Comparison of ENCODE assay signal across 21 cellular contexts in the genomic region with DNA sequence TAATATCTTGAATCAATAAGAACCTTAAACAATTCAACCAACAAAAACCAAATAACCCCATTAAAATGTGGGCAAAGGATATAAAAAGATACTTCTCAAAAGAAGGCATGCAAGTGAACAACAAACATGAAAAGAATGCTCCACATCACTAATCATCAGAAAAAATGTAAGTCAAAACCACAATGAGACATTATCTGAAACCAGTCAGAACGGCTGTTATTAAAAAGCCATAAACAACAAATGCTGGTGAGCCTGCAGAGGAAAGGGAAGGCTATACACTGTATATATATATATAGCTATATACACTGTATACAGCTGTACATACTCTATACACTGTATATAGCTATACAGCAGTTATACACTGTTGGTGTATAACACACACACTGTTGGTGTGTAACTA. TPM values are rescaled to one million over a fixed set of nuclear protein-coding genes. Genes with fewer than 3 reads are reported as not detected.
A peak's percentile ranks its signal among the peaks of the same experiment; 100 is the strongest.
DNase-seq lines count a peak whose midpoint lies in the region; FAIRE-seq and TF ChIP-seq lines count a peak whose summit lies in the region.
"Had no signal": no experiment of that assay in that cellular context is flagged by ENCODE, and none has a peak within 500 bp of the region (broad histone marks: within the 10 kb centered on the region; RNA-seq: fewer than 3 reads in every experiment).

No MANE protein-coding gene starts in this region.

- no peak overlapping the region for H3K9ac ChIP-seq in BLaER1
- H3K9ac ChIP-seq in astrocyte (ENCODE audit: low read length): no peak overlapping the region

- H2AFZ ChIP-seq in astrocyte (ENCODE audit: low read depth, low read length): no peak overlapping the region
- H2AFZ ChIP-seq: GM23338 had no signal

- H3K4me2 ChIP-seq in BLaER1: peak overlapping the region; percentile 27
- H3K4me2 ChIP-seq in astrocyte (ENCODE audit: low read length): no peak overlapping the region
- H3K4me2 ChIP-seq: A549, GM23338 had no signal

- H3K4me1 ChIP-seq in BLaER1 (peaks cover 30% of the 10 kb centered on the region), astrocyte (ENCODE audit: insufficient read depth, low read length) (no peaks in the 10 kb centered on the region), HAP-1 (no peaks in the 10 kb centered on the region)
- H3K4me1 ChIP-seq: A549 had no signal

- no peaks in the 10 kb centered on the region for H4K20me1 ChIP-seq in BLaER1
- H4K20me1 ChIP-seq in astrocyte (ENCODE audit: insufficient read depth, low read length): no peaks in the 10 kb centered on the region

- H3K79me2 ChIP-seq in astrocyte (ENCODE audit: insufficient read depth, low read length): no peaks in the 10 kb centered on the region

- H3K9me3 ChIP-seq in BLaER1 (peaks cover 40% of the 10 kb centered on the region), astrocyte (ENCODE audit: insufficient read depth, low read depth, low read length) (no peaks in the 10 kb centered on the region), HAP-1 (no peaks in the 10 kb centered on the region)
- H3K9me3 ChIP-seq: A549 had no signal

- no peak overlapping the region for H3K4me3 Mint-ChIP-seq in astrocyte (ENCODE audit: unreplicated experiment)
- no peak overlapping the region for H3K4me3 Mint-ChIP-seq in T-helper 2 cell treated with Interferon-gamma antibody and Interleukin-4, amounts not matched to agents 5 μg/mL and 100 μg/mL, for 36 hours
- H3K4me3 Mint-ChIP-seq: CD4-positive, CD25-positive, alpha-beta regulatory T cell; GM23338 had no signal

- H3K4me1 Mint-ChIP-seq in astrocyte (ENCODE audit: low read depth, unreplicated experiment): no peaks in the 10 kb centered on the region
- H3K4me1 Mint-ChIP-seq in T-helper 2 cell treated with Interferon-gamma antibody and Interleukin-4, amounts not matched to agents 5 μg/mL and 100 μg/mL, for 36 hours (ENCODE audit: low read depth): no peaks in the 10 kb centered on the region
- H3K4me1 Mint-ChIP-seq: CD4-positive, CD25-positive, alpha-beta regulatory T cell; GM23338 had no signal

- TF ChIP-seq CTCF in astrocyte (IDR thresholded peaks at IDR 0.05; ENCODE audit: insufficient read depth, low read depth, low read length): no peak

- H3K27me3 Mint-ChIP-seq in astrocyte (ENCODE audit: low read depth, unreplicated experiment): no peaks in the 10 kb centered on the region
- no peaks in the 10 kb centered on the region for H3K27me3 Mint-ChIP-seq in T-helper 2 cell treated with Interferon-gamma antibody and Interleukin-4, amounts not matched to agents 5 μg/mL and 100 μg/mL, for 36 hours (ENCODE audit: low read depth)
- H3K27me3 Mint-ChIP-seq: CD4-positive, CD25-positive, alpha-beta regulatory T cell had no signal

- H3K9me3 Mint-ChIP-seq in astrocyte (ENCODE audit: unreplicated experiment): peaks cover 12% of the 10 kb centered on the region
- peaks cover 19% of the 10 kb centered on the region for H3K9me3 Mint-ChIP-seq in T-helper 2 cell treated with Interferon-gamma antibody and Interleukin-4, amounts not matched to agents 5 μg/mL and 100 μg/mL, for 36 hours

- no peaks in the 10 kb centered on the region for H3K27me3 ChIP-seq in BLaER1
- no peaks in the 10 kb centered on the region for H3K27me3 ChIP-seq in astrocyte (ENCODE audit: insufficient read depth, low read length)
- H3K27me3 ChIP-seq in HAP-1 (ENCODE audit: low read depth): no peaks in the 10 kb centered on the region

- no peaks in the 10 kb centered on the region for H3K36me3 ChIP-seq in BLaER1
- H3K36me3 ChIP-seq in astrocyte (ENCODE audit: insufficient read depth, low read length): no peaks in the 10 kb centered on the region
- no peaks in the 10 kb centered on the region for H3K36me3 ChIP-seq in HAP-1 (replicated peaks)

- no peak overlapping the region for H3K27ac Mint-ChIP-seq in astrocyte (ENCODE audit: unreplicated experiment)
- no peak overlapping the region for H3K27ac Mint-ChIP-seq in T-helper 2 cell treated with Interferon-gamma antibody and Interleukin-4, amounts not matched to agents 5 μg/mL and 100 μg/mL, for 36 hours
- H3K27ac Mint-ChIP-seq: CD4-positive, CD25-positive, alpha-beta regulatory T cell; GM23338 had no signal

- H3K4me3 ChIP-seq in BLaER1: no peak overlapping the region
- no peak overlapping the region for H3K4me3 ChIP-seq in astrocyte (ENCODE audit: insufficient read depth, low read depth, low read length)
- H3K4me3 ChIP-seq in HAP-1: no peak overlapping the region
- H3K4me3 ChIP-seq: A549, GM23338, SK-N-MC had no signal

- DNase-seq in LHCN-M2 (ENCODE audit: low read depth) (peak; percentile 84), astrocyte (ENCODE audit: low read depth) (peak; percentile 0), kidney tubule cell (ENCODE audit: low spot score) (peak; percentile 6), NCI-H2081 treated with DMSO at 0.1 percent for 48 hours (lab: John Stamatoyannopoulos, UW) (no peak), HAP-1 (ENCODE audit: low spot score in 2 of 2) (no peak)
- DNase-seq in T-helper 2 cell treated with Interferon-gamma antibody and Interleukin-4, amounts not matched to agents 5 μg/mL and 100 μg/mL, for 36 hours (ENCODE audit: low spot score): no peak
- no peak for DNase-seq in activated effector memory CD4-positive, alpha-beta T cell treated with anti-CD3 and anti-CD28 coated beads, Interleukin-2, amount 50 U/mL, for 16 hours
- DNase-seq: CD4-positive, CD25-positive, alpha-beta regulatory T cell; DMS79; NCI-H1417 treated with DMSO at 0.1 percent for 48 hours; NCI-H2029; NCI-H2227 treated with DMSO at 0.1 percent for 48 hours; NCI-H526 treated with DMSO at 0.1 percent for 48 hours; NK-92 treated with Interleukin-12 subunit alpha and Interleukin-12 subunit beta, amount 100 ng/mL, for 24 hours; OCI-M1 had no signal

- no peak for FAIRE-seq in astrocyte (lab: Jason Lieb, UNC)
- FAIRE-seq: A549, G401.6, GM12891 had no signal

- H3K36me3 Mint-ChIP-seq in astrocyte (ENCODE audit: low read depth, unreplicated experiment): no peaks in the 10 kb centered on the region
- no peaks in the 10 kb centered on the region for H3K36me3 Mint-ChIP-seq in T-helper 2 cell treated with Interferon-gamma antibody and Interleukin-4, amounts not matched to agents 5 μg/mL and 100 μg/mL, for 36 hours (ENCODE audit: low read depth)
- H3K36me3 Mint-ChIP-seq: CD4-positive, CD25-positive, alpha-beta regulatory T cell had no signal

- H3K27ac ChIP-seq in BLaER1 (no peak overlapping the region), astrocyte (ENCODE audit: low read depth, low read length) (no peak overlapping the region)
- H3K27ac ChIP-seq: A549, SK-N-MC had no signal

- in situ Hi-C loops in HAP-1 (cut with MboI; ENCODE audit: low sequenced_read_pairs): no loop called here

RNA-seq across cellular contexts. Expression of a gene that starts 47.8 kb away (rescaled TPM):
- total RNA-seq in LHCN-M2 (2014; rRNA removed) (0.13 and 0.75 TPM in 2 replicates), astrocyte (2.0 and 2.6 TPM in 2 replicates)
- 0.32 TPM for polyA plus RNA-seq in LHCN-M2 (2012)
- total RNA-seq: CD4-positive, CD25-positive, alpha-beta regulatory T cell had no signal

Comparison
In these comparisons a context has a peak if more than half of its experiments do, and no peak if none do; other contexts are left out.
1. DNase-seq: peak in LHCN-M2 (single experiment), astrocyte (single experiment) and kidney tubule cell (single experiment); none in NCI-H2081 treated with DMSO at 0.1 percent for 48 hours (single experiment), T-helper 2 cell treated with Interferon-gamma antibody and Interleukin-4, amounts not matched to agents 5 μg/mL and 100 μg/mL, for 36 hours (single experiment), activated effector memory CD4-positive, alpha-beta T cell treated with anti-CD3 and anti-CD28 coated beads, Interleukin-2, amount 50 U/mL, for 16 hours (single experiment) and HAP-1 (0 of 2).